2 cellular contexts compared by ENCODE assay signal in the genomic region with DNA sequence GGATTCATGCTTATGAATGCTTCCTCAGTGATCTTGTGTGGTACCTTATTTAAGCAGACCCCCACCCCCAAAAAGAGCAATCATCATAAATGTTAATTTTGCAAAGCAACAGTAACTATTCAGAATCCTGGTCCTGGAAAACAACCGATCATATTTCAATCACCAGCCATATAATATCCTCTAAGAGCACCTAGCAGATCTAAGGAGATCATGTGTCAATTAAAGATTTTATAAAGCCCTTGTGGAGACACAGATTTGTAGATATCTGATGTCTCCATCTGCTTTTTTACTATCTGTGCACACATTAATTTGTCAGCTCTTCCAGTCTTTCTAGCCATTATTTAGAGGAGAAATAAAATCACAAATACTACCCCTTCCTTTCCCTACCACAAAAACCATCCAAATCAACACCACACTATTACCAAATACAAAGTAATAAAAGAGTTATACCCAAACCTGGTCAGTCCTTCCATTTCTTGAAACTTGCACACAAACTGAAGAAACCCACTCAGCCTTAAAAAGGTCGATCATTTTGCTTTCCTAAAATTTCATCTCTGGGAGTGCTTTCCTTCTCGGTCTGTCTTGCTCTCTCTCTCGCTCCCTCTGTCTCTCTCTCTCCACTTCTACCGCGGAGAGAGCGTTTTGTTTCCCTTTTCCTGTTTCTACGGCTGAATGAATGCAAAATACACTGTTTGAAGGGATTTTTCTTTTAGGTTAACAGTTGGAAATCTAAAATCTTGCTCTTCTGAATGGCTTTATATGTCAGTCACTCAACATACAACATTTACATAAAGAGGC.
TF ChIP-seq lines count a peak whose summit lies in the region.

No MANE protein-coding gene starts in this region.

TF ChIP-seq in GM23338, 12 proteins besides CTCF, POLR2A, EP300 and RAD21:
- TF ChIP-seq, protein P1, sequence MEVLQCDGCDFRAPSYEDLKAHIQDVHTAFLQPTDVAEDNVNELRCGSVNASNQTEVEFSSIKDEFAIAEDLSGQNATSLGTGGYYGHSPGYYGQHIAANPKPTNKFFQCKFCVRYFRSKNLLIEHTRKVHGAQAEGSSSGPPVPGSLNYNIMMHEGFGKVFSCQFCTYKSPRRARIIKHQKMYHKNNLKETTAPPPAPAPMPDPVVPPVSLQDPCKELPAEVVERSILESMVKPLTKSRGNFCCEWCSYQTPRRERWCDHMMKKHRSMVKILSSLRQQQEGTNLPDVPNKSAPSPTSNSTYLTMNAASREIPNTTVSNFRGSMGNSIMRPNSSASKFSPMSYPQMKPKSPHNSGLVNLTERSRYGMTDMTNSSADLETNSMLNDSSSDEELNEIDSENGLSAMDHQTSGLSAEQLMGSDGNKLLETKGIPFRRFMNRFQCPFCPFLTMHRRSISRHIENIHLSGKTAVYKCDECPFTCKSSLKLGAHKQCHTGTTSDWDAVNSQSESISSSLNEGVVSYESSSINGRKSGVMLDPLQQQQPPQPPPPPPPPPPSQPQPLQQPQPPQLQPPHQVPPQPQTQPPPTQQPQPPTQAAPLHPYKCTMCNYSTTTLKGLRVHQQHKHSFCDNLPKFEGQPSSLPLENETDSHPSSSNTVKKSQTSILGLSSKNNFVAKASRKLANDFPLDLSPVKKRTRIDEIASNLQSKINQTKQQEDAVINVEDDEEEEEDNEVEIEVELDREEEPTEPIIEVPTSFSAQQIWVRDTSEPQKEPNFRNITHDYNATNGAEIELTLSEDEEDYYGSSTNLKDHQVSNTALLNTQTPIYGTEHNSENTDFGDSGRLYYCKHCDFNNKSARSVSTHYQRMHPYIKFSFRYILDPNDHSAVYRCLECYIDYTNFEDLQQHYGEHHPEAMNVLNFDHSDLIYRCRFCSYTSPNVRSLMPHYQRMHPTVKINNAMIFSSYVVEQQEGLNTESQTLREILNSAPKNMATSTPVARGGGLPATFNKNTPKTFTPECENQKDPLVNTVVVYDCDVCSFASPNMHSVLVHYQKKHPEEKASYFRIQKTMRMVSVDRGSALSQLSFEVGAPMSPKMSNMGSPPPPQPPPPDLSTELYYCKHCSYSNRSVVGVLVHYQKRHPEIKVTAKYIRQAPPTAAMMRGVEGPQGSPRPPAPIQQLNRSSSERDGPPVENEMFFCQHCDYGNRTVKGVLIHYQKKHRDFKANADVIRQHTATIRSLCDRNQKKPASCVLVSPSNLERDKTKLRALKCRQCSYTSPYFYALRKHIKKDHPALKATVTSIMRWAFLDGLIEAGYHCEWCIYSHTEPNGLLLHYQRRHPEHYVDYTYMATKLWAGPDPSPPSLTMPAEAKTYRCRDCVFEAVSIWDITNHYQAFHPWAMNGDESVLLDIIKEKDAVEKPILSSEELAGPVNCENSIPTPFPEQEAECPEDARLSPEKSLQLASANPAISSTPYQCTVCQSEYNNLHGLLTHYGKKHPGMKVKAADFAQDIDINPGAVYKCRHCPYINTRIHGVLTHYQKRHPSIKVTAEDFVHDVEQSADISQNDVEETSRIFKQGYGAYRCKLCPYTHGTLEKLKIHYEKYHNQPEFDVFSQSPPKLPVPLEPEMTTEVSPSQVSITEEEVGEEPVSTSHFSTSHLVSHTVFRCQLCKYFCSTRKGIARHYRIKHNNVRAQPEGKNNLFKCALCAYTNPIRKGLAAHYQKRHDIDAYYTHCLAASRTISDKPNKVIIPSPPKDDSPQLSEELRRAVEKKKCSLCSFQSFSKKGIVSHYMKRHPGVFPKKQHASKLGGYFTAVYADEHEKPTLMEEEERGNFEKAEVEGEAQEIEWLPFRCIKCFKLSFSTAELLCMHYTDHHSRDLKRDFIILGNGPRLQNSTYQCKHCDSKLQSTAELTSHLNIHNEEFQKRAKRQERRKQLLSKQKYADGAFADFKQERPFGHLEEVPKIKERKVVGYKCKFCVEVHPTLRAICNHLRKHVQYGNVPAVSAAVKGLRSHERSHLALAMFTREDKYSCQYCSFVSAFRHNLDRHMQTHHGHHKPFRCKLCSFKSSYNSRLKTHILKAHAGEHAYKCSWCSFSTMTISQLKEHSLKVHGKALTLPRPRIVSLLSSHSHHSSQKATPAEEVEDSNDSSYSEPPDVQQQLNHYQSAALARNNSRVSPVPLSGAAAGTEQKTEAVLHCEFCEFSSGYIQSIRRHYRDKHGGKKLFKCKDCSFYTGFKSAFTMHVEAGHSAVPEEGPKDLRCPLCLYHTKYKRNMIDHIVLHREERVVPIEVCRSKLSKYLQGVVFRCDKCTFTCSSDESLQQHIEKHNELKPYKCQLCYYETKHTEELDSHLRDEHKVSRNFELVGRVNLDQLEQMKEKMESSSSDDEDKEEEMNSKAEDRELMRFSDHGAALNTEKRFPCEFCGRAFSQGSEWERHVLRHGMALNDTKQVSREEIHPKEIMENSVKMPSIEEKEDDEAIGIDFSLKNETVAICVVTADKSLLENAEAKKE (CRISPR knock-in tag; IDR thresholded peaks at IDR 0.05), result no peak
- TF ChIP-seq STAT1 (IDR thresholded peaks at IDR 0.05; ENCODE audit: unreplicated experiment), result no peak

TF ChIP-seq in endothelial cell of umbilical vein, 7 proteins besides CTCF, POLR2A, EP300 and RAD21:
- TF ChIP-seq, protein P2, sequence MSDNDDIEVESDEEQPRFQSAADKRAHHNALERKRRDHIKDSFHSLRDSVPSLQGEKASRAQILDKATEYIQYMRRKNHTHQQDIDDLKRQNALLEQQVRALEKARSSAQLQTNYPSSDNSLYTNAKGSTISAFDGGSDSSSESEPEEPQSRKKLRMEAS (IDR thresholded peaks at IDR 0.05; ENCODE audit: insufficient read depth, insufficient read length), result no peak
- TF ChIP-seq EZH2 (IDR thresholded peaks at IDR 0.05; ENCODE audit: borderline replicate concordance, low read depth, low read length, severe bottlenecking) (no peak), FOS (IDR thresholded peaks at IDR 0.05; ENCODE audit: borderline replicate concordance, insufficient read depth, low read length) (no peak), GATA2 (IDR thresholded peaks at IDR 0.05; ENCODE audit: insufficient read depth, insufficient read length, low read depth, low read length) (no peak), JUN (IDR thresholded peaks at IDR 0.05; ENCODE audit: borderline replicate concordance, insufficient read depth, insufficient read length, low read depth) (no peak), MYC (IDR thresholded peaks at IDR 0.05; ENCODE audit: low read depth, low read length) (no peak)
